In the genomic region with DNA sequence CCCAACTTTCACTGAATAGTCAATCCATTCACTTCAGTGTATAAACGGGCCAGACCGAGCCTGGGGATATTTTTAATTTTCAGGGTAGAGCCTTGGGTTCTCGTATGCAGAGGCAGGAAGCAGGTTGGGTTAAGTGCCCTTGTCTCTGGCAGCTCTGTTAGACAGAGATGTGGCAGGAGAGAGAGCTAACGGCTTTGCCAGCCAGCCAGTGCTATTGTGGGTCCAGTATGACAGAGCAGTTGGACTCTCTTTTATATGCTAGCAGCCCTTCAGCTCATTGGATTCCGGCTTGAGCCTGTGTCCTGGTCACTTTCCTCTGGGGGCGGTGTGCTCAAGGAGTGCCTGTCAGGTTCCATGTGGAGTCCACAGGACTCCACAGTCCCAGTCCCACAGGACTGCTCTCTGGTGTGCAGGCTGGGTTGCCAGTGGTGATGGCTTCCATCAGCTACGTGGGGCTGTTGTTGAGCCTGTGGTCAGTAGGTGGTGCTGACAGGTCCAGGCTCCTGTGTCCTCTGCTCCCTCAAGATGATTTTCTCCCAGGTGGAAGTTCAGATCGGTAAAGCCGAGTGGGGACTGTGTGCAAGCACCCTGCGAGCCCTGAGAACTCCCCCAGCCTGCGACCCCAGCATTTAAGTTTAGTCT, we compare ENCODE assay signal across 11 cellular contexts. TPM values are rescaled to one million over a fixed set of nuclear protein-coding genes. Genes with fewer than 3 reads are reported as not detected.
DNase-seq lines count a peak whose midpoint lies in the region; ATAC-seq and TF ChIP-seq lines count a peak whose summit lies in the region.
"Had no signal": no experiment of that assay in that cellular context is flagged by ENCODE, and none has a peak within 500 bp of the region (broad histone marks: within the 10 kb centered on the region; RNA-seq: fewer than 3 reads in every experiment).

No MANE protein-coding gene starts in this region.

- WGBS in liver, result 83% methylated on average over 11 of the region's 11 CpGs

- peaks cover 22% of the 10 kb centered on the region; the same call in 1 of the 2 replicates for H3K79me2 ChIP-seq in KMS-11 (ENCODE audit: insufficient read depth, low read depth)

- ATAC-seq in GM18861 (IDR thresholded peaks at IDR 0.05; ENCODE audit: unreplicated experiment), result no peak

- no peak overlapping the region for H3K27ac Mint-ChIP-seq in Calu3 (ENCODE audit: unreplicated experiment)

- TF ChIP-seq RAD21 in liver (IDR thresholded peaks at IDR 0.05), result peak; percentile 48 to 75

- CTCF ChIA-PET in Calu3 (lab: Charles Lee), result no interaction called here

- peaks cover 4% of the 10 kb centered on the region for H3K36me3 Mint-ChIP-seq in Calu3 (ENCODE audit: insufficient read depth, unreplicated experiment)

- peaks cover 42% of the 10 kb centered on the region for H3K4me1 ChIP-seq in KMS-11 (ENCODE audit: low read depth, poor library complexity, severe bottlenecking)
- H3K4me1 ChIP-seq in liver (ENCODE audit: control insufficient read depth in 4 of 4, insufficient read depth in 4 of 4, low read length in 3 of 4), result peaks cover 2 to 9% (median 6%) of the 10 kb centered on the region in 4 donors
- no peaks in the 10 kb centered on the region for H3K4me1 ChIP-seq in colonic mucosa

- H3K4me3 Mint-ChIP-seq in Calu3 (ENCODE audit: low read depth, unreplicated experiment), result no peak overlapping the region

- peak; percentile 6 for DNase-seq in Calu3
- no peak for DNase-seq in dorsolateral prefrontal cortex
- no peak for DNase-seq in colonic mucosa
- no peak for DNase-seq in SKM-1 (lab: John Stamatoyannopoulos, UW; ENCODE audit: unreplicated experiment)
- no peak for DNase-seq in NCI-H510A treated with DMSO at 0.1 percent for 48 hours (lab: John Stamatoyannopoulos, UW)
- DNase-seq: cerebellar nuclear complex; MV-4-11; stimulated activated naive CD4-positive, alpha-beta T cell had no signal

- H3K4me3 ChIP-seq in KMS-11 (IDR thresholded peaks at IDR 0.05; ENCODE audit: insufficient read depth, low read depth, low read length), result no peak overlapping the region
- H3K4me3 ChIP-seq in dorsolateral prefrontal cortex, result no peak overlapping the region
- no peak overlapping the region for H3K4me3 ChIP-seq in liver (ENCODE audit: low read depth in 1 of 3, low read length in 3 of 3)
- H3K4me3 ChIP-seq in colonic mucosa, result no peak overlapping the region

- BruUV-seq in Calu3 (replicated peaks; lab: Mats Ljungman, UMichigan), result no TSS peak

- H3K27me3 ChIP-seq in KMS-11 (ENCODE audit: insufficient read depth, low read depth) (no peaks in the 10 kb centered on the region), dorsolateral prefrontal cortex (no peaks in the 10 kb centered on the region), liver (ENCODE audit: control insufficient read depth in 4 of 4, insufficient read depth in 4 of 4, low read length in 3 of 4) (no peaks in the 10 kb centered on the region), colonic mucosa (no peaks in the 10 kb centered on the region)

- no peaks in the 10 kb centered on the region for H3K9me3 Mint-ChIP-seq in Calu3 (ENCODE audit: low read depth, unreplicated experiment)

- H3K27ac ChIP-seq in KMS-11, result no peak overlapping the region
- H3K27ac ChIP-seq in dorsolateral prefrontal cortex, result peak overlapping the region in 51 of 59 donors; percentile 2 to 97 (median 89)
- no peak overlapping the region for H3K27ac ChIP-seq in liver (ENCODE audit: low read depth in 1 of 2, low read length in 2 of 2)
- no peak overlapping the region for H3K27ac ChIP-seq in colonic mucosa

- no peaks in the 10 kb centered on the region for H4K20me1 ChIP-seq in KMS-11 (ENCODE audit: insufficient read depth)

- H3K36me3 ChIP-seq in KMS-11 (ENCODE audit: insufficient read depth), result peaks cover 10% of the 10 kb centered on the region; the same call in 1 of the 2 replicates
- H3K36me3 ChIP-seq in liver (ENCODE audit: control insufficient read depth in 4 of 4, insufficient read depth in 3 of 4, low read depth in 1 of 4, low read length in 3 of 4), result peaks cover 12 to 69% (median 63%) of the 10 kb centered on the region in 4 donors
- H3K36me3 ChIP-seq in colonic mucosa, result peaks cover 18% of the 10 kb centered on the region

- TF ChIP-seq CTCF in Calu3 (IDR thresholded peaks at IDR 0.05; ENCODE audit: unreplicated experiment) (no peak), KMS-11 (conservative IDR thresholded peaks at IDR 0.05; ENCODE audit: low read depth, low read length) (0 out of 2 replicates have a peak, but pooled peaks have one; percentile 13), dorsolateral prefrontal cortex (IDR thresholded peaks at IDR 0.05 in 54 of 56, conservative IDR thresholded peaks at IDR 0.05 in 2 of 56; ENCODE audit: low read depth in 1 of 56, partially characterized antibody in 56 of 56) (peak in 19 of 56 donors; percentile 7 to 40 (median 20)), liver (IDR thresholded peaks at IDR 0.05; ENCODE audit: low read depth, low read length, missing input control) (peak; percentile 26), colonic mucosa (IDR thresholded peaks at IDR 0.05) (no peak)

- H3K9me3 ChIP-seq in liver (ENCODE audit: control insufficient read depth in 4 of 4, low read length in 3 of 4), result no peaks in the 10 kb centered on the region
- no peaks in the 10 kb centered on the region for H3K9me3 ChIP-seq in colonic mucosa

- H3K4me2 ChIP-seq in KMS-11, result no peak overlapping the region

- intact Hi-C loops in Calu3 (cut with micrococcal nuclease; ENCODE audit: unreplicated experiment) (no loop called here), dorsolateral prefrontal cortex (cut with DNase I) (no loop called here), colonic mucosa (cut with DNase I) (no loop called here)

- no peaks in the 10 kb centered on the region for H3K27me3 Mint-ChIP-seq in Calu3 (ENCODE audit: unreplicated experiment)

- no peak overlapping the region for H2AFZ ChIP-seq in KMS-11 (ENCODE audit: low read depth)

- no peaks in the 10 kb centered on the region for H3K4me1 Mint-ChIP-seq in Calu3 (ENCODE audit: low read depth, unreplicated experiment)

- H3K9ac ChIP-seq in KMS-11 (no peak overlapping the region), liver (ENCODE audit: low read depth in 1 of 2, low read length in 2 of 2) (no peak overlapping the region), colonic mucosa (ENCODE audit: low read depth in 2 of 2, low read length in 2 of 2) (no peak overlapping the region)

TF ChIP-seq in liver, 16 proteins besides CTCF, POLR2A, EP300 and RAD21 (continues in another document):
- TF ChIP-seq FOXA2 (IDR thresholded peaks at IDR 0.05), result no peak
- no peak for TF ChIP-seq FOXA1 (IDR thresholded peaks at IDR 0.05)
- TF ChIP-seq HNF4A (conservative IDR thresholded peaks at IDR 0.05), result no peak
- TF ChIP-seq, protein P1, sequence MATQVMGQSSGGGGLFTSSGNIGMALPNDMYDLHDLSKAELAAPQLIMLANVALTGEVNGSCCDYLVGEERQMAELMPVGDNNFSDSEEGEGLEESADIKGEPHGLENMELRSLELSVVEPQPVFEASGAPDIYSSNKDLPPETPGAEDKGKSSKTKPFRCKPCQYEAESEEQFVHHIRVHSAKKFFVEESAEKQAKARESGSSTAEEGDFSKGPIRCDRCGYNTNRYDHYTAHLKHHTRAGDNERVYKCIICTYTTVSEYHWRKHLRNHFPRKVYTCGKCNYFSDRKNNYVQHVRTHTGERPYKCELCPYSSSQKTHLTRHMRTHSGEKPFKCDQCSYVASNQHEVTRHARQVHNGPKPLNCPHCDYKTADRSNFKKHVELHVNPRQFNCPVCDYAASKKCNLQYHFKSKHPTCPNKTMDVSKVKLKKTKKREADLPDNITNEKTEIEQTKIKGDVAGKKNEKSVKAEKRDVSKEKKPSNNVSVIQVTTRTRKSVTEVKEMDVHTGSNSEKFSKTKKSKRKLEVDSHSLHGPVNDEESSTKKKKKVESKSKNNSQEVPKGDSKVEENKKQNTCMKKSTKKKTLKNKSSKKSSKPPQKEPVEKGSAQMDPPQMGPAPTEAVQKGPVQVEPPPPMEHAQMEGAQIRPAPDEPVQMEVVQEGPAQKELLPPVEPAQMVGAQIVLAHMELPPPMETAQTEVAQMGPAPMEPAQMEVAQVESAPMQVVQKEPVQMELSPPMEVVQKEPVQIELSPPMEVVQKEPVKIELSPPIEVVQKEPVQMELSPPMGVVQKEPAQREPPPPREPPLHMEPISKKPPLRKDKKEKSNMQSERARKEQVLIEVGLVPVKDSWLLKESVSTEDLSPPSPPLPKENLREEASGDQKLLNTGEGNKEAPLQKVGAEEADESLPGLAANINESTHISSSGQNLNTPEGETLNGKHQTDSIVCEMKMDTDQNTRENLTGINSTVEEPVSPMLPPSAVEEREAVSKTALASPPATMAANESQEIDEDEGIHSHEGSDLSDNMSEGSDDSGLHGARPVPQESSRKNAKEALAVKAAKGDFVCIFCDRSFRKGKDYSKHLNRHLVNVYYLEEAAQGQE (IDR thresholded peaks at IDR 0.05), result no peak
- TF ChIP-seq GABPA (IDR thresholded peaks at IDR 0.05 in 1 of 2, conservative IDR thresholded peaks at IDR 0.05 in 1 of 2), result no peak
- no peak for TF ChIP-seq HNF4G (IDR thresholded peaks at IDR 0.05)
- no peak for TF ChIP-seq RXRA (IDR thresholded peaks at IDR 0.05)
- TF ChIP-seq, protein P2, sequence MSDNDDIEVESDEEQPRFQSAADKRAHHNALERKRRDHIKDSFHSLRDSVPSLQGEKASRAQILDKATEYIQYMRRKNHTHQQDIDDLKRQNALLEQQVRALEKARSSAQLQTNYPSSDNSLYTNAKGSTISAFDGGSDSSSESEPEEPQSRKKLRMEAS (IDR thresholded peaks at IDR 0.05), result no peak
- TF ChIP-seq EGR1 (IDR thresholded peaks at IDR 0.05; ENCODE audit: low read depth in 2 of 2), result no peak

RNA-seq across cellular contexts. Expression of a gene that starts 14.3 kb away (rescaled TPM):
- total RNA-seq in Calu3 (2022) (85.5 and 87.3 TPM in 2 replicates), dorsolateral prefrontal cortex (100 to 1,000 TPM in 119 of 120 experiments, 10 to 100 TPM in 1; 76.4 to 215 (median 173) TPM), liver (10 to 100 TPM; 48.4 to 81.0 TPM), colonic mucosa (100 to 1,000 TPM; 210 to 312 TPM)
- polyA plus RNA-seq in liver, result 100 to 1,000 TPM in 1 of 2 donors, 10 to 100 TPM in 1; 68.2 to 102 TPM

RNA-seq across cellular contexts. Expression of a gene that starts 35.8 kb away (rescaled TPM):
- not detected in 2 replicates for total RNA-seq in Calu3 (2022)
- total RNA-seq in dorsolateral prefrontal cortex, result 1 to 10 TPM in 12 of 120 experiments, under 1 TPM in 83, not detected in 25; 0.19 to 3.6 (median 0.52) TPM
- not detected for total RNA-seq in liver
- not detected for polyA plus RNA-seq in liver
- total RNA-seq in colonic mucosa, result under 1 TPM in 1 of 2 donors, not detected in 1; 0.32 TPM

RNA-seq across cellular contexts. Expression of a gene that starts 53.2 kb away (rescaled TPM):
- 23.3 and 23.6 TPM in 2 replicates for total RNA-seq in Calu3 (2022)
- 10 to 100 TPM; 14.4 to 29.7 (median 22.9) TPM for total RNA-seq in dorsolateral prefrontal cortex
- 100 to 1,000 TPM in 1 of 2 donors, 10 to 100 TPM in 1; 21.8 to 177 TPM for total RNA-seq in liver
- polyA plus RNA-seq in liver, result 10 to 100 TPM; 37.8 to 38.4 TPM
- 100 to 1,000 TPM; 150 to 190 TPM for total RNA-seq in colonic mucosa

Comparison
In these comparisons a context has a peak if more than half of its experiments do, and no peak if none do; other contexts are left out.
1. CTCF ChIP-seq: peak in KMS-11 (single experiment) and liver (single experiment); none in Calu3 (single experiment) and colonic mucosa (single experiment).
2. H3K27ac ChIP-seq: peak in dorsolateral prefrontal cortex (51 of 59); none in KMS-11 (single experiment), liver (0 of 2) and colonic mucosa (single experiment).